20 cellular contexts compared by ENCODE assay signal in genomic region chr7:121046893-121047468, GRCh38. TPM values are rescaled to one million over a fixed set of nuclear protein-coding genes. Genes with fewer than 3 reads are reported as not detected.
"Had no signal": no experiment of that assay in that cellular context is flagged by ENCODE, and none has a peak within 500 bp of the region (broad histone marks: within the 10 kb centered on the region; RNA-seq: fewer than 3 reads in every experiment).

No MANE protein-coding gene starts in this region.

- H3K79me2 ChIP-seq: hepatocyte had no signal

- H3K36me3 ChIP-seq: neural progenitor cell, spleen, stomach had no signal

- H3K4me1 ChIP-seq: neural progenitor cell, testis had no signal

- H3K9ac ChIP-seq: neural progenitor cell had no signal

- H3K27me3 ChIP-seq: hepatocyte, neural progenitor cell, spleen, stomach, testis had no signal

- H3K4me2 ChIP-seq: hepatocyte, neural progenitor cell had no signal

- H3K9me3 ChIP-seq: left ventricle myocardium inferior, spleen, stomach, testis had no signal

- H3K27ac ChIP-seq: epithelial cell of prostate, hepatocyte, left ventricle myocardium inferior, neural progenitor cell, spleen, stomach, testis had no signal

- H2AFZ ChIP-seq: hepatocyte, neural progenitor cell had no signal

- DNase-seq: activated CD4-positive, alpha-beta T cell treated with anti-CD3 and anti-CD28 coated beads, Interleukin-2, amount 50 U/mL, for 1 hour; activated CD8-positive, alpha-beta memory T cell treated with anti-CD3 and anti-CD28 coated beads for 24 hours; activated naive CD4-positive, alpha-beta T cell; activated naive CD8-positive, alpha-beta T cell treated with anti-CD3 and anti-CD28 coated beads, Interleukin-2, amount 10 ng/mL, durations not matched to agents 7 days and 5 days; anterior cingulate cortex; effector memory CD4-positive, alpha-beta T cell; kidney; left ventricle myocardium inferior; naive B cell; spleen; stimulated activated CD4-positive, alpha-beta T cell treated with anti-CD3 and anti-CD28 coated beads, Interleukin-1b, Interleukin-23, amount 100 ng/mL, for 48 hours; stomach; T-helper 17 cell; testis had no signal

- ATAC-seq: activated CD4-positive, CD25-positive, alpha-beta regulatory T cell treated with anti-CD3 and anti-CD28 coated beads, Interleukin-2, amount 50 U/mL, for 24 hours; sciatic nerve; T-helper 17 cell had no signal

- H3K4me3 ChIP-seq: hepatocyte, left ventricle myocardium inferior, neural progenitor cell, spleen, stomach, testis had no signal

RNA-seq across cellular contexts. Expression of gene CPED1, which starts 58.5 kb away (rescaled TPM):
- total RNA-seq: activated naive CD8-positive, alpha-beta T cell treated with anti-CD3 and anti-CD28 coated beads, Interleukin-2, amount 10 ng/mL, durations not matched to agents 7 days and 5 days; activated T-helper 1 cell treated with anti-CD3 and anti-CD28 coated beads, Interleukin-12 subunit alpha, Interleukin-12 subunit beta, Interleukin-2, Interleukin-4 antibody, amounts not matched to agents 30 ng/mL and 10 ng/mL and 1 ng/mL, durations not matched to agents 14 hours and 24 hours and 36 hours had no signal
